9 cellular contexts compared by ENCODE assay signal in the genomic region with DNA sequence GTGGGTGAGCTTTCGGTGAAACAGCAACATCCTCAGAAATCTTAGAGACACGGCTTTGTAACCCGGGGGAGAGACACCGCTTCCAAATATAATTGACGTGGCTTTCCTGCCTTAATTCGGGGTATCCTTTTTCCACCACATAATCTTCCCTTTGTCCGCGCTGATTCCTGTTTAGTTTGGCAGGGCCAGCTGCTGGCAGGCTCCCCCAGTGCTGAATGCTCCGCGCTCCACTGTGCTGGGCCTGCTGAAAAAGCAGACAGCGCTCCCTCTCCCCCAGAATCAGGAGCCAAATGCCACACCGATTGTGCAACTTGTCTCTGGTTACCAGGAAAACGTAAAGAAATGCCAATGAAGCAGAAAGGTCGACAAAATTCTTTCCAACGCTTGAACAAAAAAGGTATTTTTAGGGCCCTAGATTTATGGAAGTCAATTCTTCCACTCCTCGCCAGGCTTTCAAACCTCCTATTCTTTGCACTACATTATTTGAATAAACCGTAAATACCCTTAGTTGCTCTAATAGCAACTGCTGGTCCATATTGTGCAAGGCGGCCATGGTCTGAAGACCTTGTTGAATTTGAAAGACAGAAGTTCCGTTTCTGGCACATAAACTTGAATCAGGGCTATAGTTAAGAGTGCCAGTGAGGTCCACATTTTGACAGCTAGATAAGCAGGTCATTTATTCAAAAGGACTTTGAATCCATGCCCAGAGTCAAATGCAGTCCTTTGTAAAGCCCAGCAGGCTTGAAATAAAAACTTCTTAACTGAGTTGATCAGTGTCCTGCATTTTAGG.
DNase-seq lines count a peak whose midpoint lies in the region; ATAC-seq and TF ChIP-seq lines count a peak whose summit lies in the region.
"Had no signal": no experiment of that assay in that cellular context is flagged by ENCODE, and none has a peak within 500 bp of the region (broad histone marks: within the 10 kb centered on the region; RNA-seq: fewer than 3 reads in every experiment).

No MANE protein-coding gene starts in this region.

- H3K27ac ChIP-seq in osteoblast (ENCODE audit: low read depth, low read length) = peak overlapping the region; percentile 70

- H3K36me3 ChIP-seq in osteoblast (ENCODE audit: insufficient read depth, low read length) = no peaks in the 10 kb centered on the region

- peak; percentile 32 for ATAC-seq in T-helper 17 cell
- no peak for ATAC-seq in HG03457 (IDR thresholded peaks at IDR 0.05; ENCODE audit: unreplicated experiment)
- ATAC-seq in GM21717 (IDR thresholded peaks at IDR 0.05; ENCODE audit: unreplicated experiment) = no peak
- no peak for ATAC-seq in HG02610 (IDR thresholded peaks at IDR 0.05; ENCODE audit: unreplicated experiment)
- ATAC-seq: GM12878 had no signal

- H3K9me3 ChIP-seq in T-helper 17 cell (ENCODE audit: control insufficient read depth, low read length, poor library complexity, severe bottlenecking) (no peaks in the 10 kb centered on the region), osteoblast (ENCODE audit: low read depth, low read length) (no peaks in the 10 kb centered on the region)

- H2AFZ ChIP-seq in osteoblast (ENCODE audit: low read length) = peak overlapping the region; percentile 95

- H3K27me3 Mint-ChIP-seq in T-helper 17 cell = no peaks in the 10 kb centered on the region
- H3K27me3 Mint-ChIP-seq in HFFc6 (ENCODE audit: insufficient read depth) = peaks cover 15% of the 10 kb centered on the region

- H3K27ac Mint-ChIP-seq in T-helper 17 cell (peak overlapping the region; percentile 96), HFFc6 (no peak overlapping the region)

- H3K4me1 Mint-ChIP-seq in T-helper 17 cell (peaks cover 20% of the 10 kb centered on the region), HFFc6 (ENCODE audit: low read depth) (no peaks in the 10 kb centered on the region)

- peak; percentile 22 for DNase-seq in DMS 273 treated with DMSO at 0.1 percent for 48 hours (lab: John Stamatoyannopoulos, UW)
- DNase-seq in T-helper 17 cell = no peak
- peak; percentile 93 for DNase-seq in fibroblast of pulmonary artery (ENCODE audit: low read depth)
- peak; percentile 67 for DNase-seq in osteoblast (ENCODE audit: insufficient read length, low spot score, missing footprints)
- no peak for DNase-seq in HFFc6

- H3K4me3 Mint-ChIP-seq in T-helper 17 cell (peak overlapping the region; percentile 93), HFFc6 (no peak overlapping the region)

- no peaks in the 10 kb centered on the region for H4K20me1 ChIP-seq in osteoblast (ENCODE audit: insufficient read depth, low read length)

- H3K9me3 Mint-ChIP-seq in HFFc6 = no peaks in the 10 kb centered on the region

- TF ChIP-seq CTCF in fibroblast of pulmonary artery (IDR thresholded peaks at IDR 0.05; ENCODE audit: low read length, missing control alignments) (no peak), osteoblast (IDR thresholded peaks at IDR 0.05; ENCODE audit: extremely low read depth, low read depth, low read length) (no peak), HFFc6 (IDR thresholded peaks at IDR 0.05) (no peak)

- H3K4me2 ChIP-seq in osteoblast (ENCODE audit: insufficient read depth, low read length) = peak overlapping the region; percentile 97

- H3K27me3 ChIP-seq in osteoblast (ENCODE audit: insufficient read depth, low read length) = peaks cover 2% of the 10 kb centered on the region

- H3K4me3 ChIP-seq in fibroblast of pulmonary artery (replicated peaks; ENCODE audit: low read depth, low read length) (peak overlapping the region; percentile 29), osteoblast (ENCODE audit: insufficient read depth, low read length) (peak overlapping the region; percentile 75)
- H3K4me3 ChIP-seq: GM12878 had no signal

- peaks cover 15% of the 10 kb centered on the region for H3K4me1 ChIP-seq in osteoblast (ENCODE audit: insufficient read depth, low read length)

- H3K79me2 ChIP-seq in osteoblast (ENCODE audit: insufficient read depth, low read length) = no peaks in the 10 kb centered on the region

- H3K36me3 Mint-ChIP-seq in T-helper 17 cell (ENCODE audit: low read depth) (peaks cover 3% of the 10 kb centered on the region), HFFc6 (ENCODE audit: low read depth) (no peaks in the 10 kb centered on the region)

Comparison
In these comparisons a context has a peak if more than half of its experiments do, and no peak if none do; other contexts are left out.
1. DNase-seq: peak in DMS 273 treated with DMSO at 0.1 percent for 48 hours (single experiment), fibroblast of pulmonary artery (single experiment) and osteoblast (single experiment); none in T-helper 17 cell (0 of 3) and HFFc6 (single experiment).